In genomic region chr9:36276840-36277239, GRCh38 we compare ENCODE assay signal across 9 cellular contexts. TPM values are rescaled to one million over a fixed set of nuclear protein-coding genes. Genes with fewer than 3 reads are reported as not detected.
A peak's percentile ranks its signal among the peaks of the same experiment; 100 is the strongest.
DNase-seq lines count a peak whose midpoint lies in the region; ATAC-seq and TF ChIP-seq lines count a peak whose summit lies in the region.
"Had no signal": no experiment of that assay in that cellular context is flagged by ENCODE, and none has a peak within 500 bp of the region (broad histone marks: within the 10 kb centered on the region; RNA-seq: fewer than 3 reads in every experiment).

No MANE protein-coding gene starts in this region.

- TF ChIP-seq CTCF in WI38 (IDR thresholded peaks at IDR 0.05; ENCODE audit: low read depth, low read length), result no peak

- DNase-seq in HCEC 1CT, result peak; percentile 89
- DNase-seq in left cardiac atrium, result no peak
- DNase-seq in skeletal muscle cell (ENCODE audit: low read depth), result peak; percentile 51
- DNase-seq in NCI-H1436 (lab: John Stamatoyannopoulos, UW), result no peak
- DNase-seq: activated effector memory CD4-positive, alpha-beta T cell treated with anti-CD3 and anti-CD28 coated beads, Interleukin-2, amount 50 U/mL, for 16 hours had no signal

- peak overlapping the region; percentile 49 for H3K4me3 ChIP-seq in WI38 (ENCODE audit: low read depth, low read length)
- H3K4me3 ChIP-seq in skeletal muscle cell (ENCODE audit: low read depth, low read length), result peak overlapping the region; percentile 40

- H3K36me3 Mint-ChIP-seq in stimulated activated memory B cell treated with anti-CD40 and anti-IgM and Interleukin-4, amounts not matched to agents 10 μg/mL and 1 μg/mL and 100 μg/mL, for 72 hours, result no peaks in the 10 kb centered on the region

- ATAC-seq in left cardiac atrium (peak; percentile 55 to 92), HG02588 (IDR thresholded peaks at IDR 0.05; ENCODE audit: unreplicated experiment) (no peak), GM18505 (IDR thresholded peaks at IDR 0.05; ENCODE audit: unreplicated experiment) (no peak)
- ATAC-seq in stimulated activated memory B cell treated with anti-CD40 and anti-IgM and Interleukin-4, amounts not matched to agents 10 μg/mL and 1 μg/mL and 100 μg/mL, for 72 hours, result no peak

- H3K9me3 Mint-ChIP-seq in stimulated activated memory B cell treated with anti-CD40 and anti-IgM and Interleukin-4, amounts not matched to agents 10 μg/mL and 1 μg/mL and 100 μg/mL, for 72 hours, result no peaks in the 10 kb centered on the region

- no peak overlapping the region for H3K4me3 Mint-ChIP-seq in stimulated activated memory B cell treated with anti-CD40 and anti-IgM and Interleukin-4, amounts not matched to agents 10 μg/mL and 1 μg/mL and 100 μg/mL, for 72 hours

- TF ChIP-seq POLR2A in GM18505 (IDR thresholded peaks at IDR 0.05; ENCODE audit: borderline replicate concordance, extremely low read depth, insufficient read depth, insufficient read length), result no peak

- intact Hi-C loops in left cardiac atrium (cut with DNase I), result no loop called here

- H3K4me1 Mint-ChIP-seq in stimulated activated memory B cell treated with anti-CD40 and anti-IgM and Interleukin-4, amounts not matched to agents 10 μg/mL and 1 μg/mL and 100 μg/mL, for 72 hours, result no peaks in the 10 kb centered on the region

- H3K27me3 Mint-ChIP-seq in stimulated activated memory B cell treated with anti-CD40 and anti-IgM and Interleukin-4, amounts not matched to agents 10 μg/mL and 1 μg/mL and 100 μg/mL, for 72 hours, result no peaks in the 10 kb centered on the region

- H3K27ac Mint-ChIP-seq in stimulated activated memory B cell treated with anti-CD40 and anti-IgM and Interleukin-4, amounts not matched to agents 10 μg/mL and 1 μg/mL and 100 μg/mL, for 72 hours, result no peak overlapping the region

RNA-seq across cellular contexts. Expression of gene GNE, which starts 18.6 kb away (rescaled TPM):
- 10 to 100 TPM; 14.3 to 17.7 TPM for total RNA-seq in left cardiac atrium

Comparison
In these comparisons a context has a peak if more than half of its experiments do, and no peak if none do; other contexts are left out.
1. DNase-seq: peak in HCEC 1CT (single experiment) and skeletal muscle cell (single experiment); none in left cardiac atrium (single experiment) and NCI-H1436 (single experiment).
2. ATAC-seq: peak in left cardiac atrium (2 of 2); none in stimulated activated memory B cell treated with anti-CD40 and anti-IgM and Interleukin-4, amounts not matched to agents 10 μg/mL and 1 μg/mL and 100 μg/mL, for 72 hours (single experiment), HG02588 (single experiment) and GM18505 (single experiment).